Comparison of ENCODE assay signal across 17 cellular contexts in the genomic region with DNA sequence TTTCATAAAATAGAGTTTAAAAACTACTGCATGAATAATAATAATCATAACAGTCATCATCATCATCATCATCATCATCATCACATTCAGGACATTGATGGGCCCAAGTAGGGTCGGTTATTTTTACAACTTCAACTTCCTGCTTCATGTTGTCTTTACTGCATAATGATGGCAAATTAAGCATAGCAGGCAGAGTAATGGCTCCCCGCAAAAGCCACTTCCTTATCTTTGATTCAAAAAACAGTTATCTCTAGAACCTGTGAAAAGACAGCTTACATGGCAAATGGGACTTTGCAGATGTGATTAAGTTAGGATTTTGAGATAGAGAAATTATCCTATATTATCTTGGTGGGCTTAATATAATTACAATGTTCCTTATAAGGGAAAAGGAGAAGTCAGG.
"Had no signal": no experiment of that assay in that cellular context is flagged by ENCODE, and none has a peak within 500 bp of the region (broad histone marks: within the 10 kb centered on the region; RNA-seq: fewer than 3 reads in every experiment).

No MANE protein-coding gene starts in this region.

- H3K27me3 Mint-ChIP-seq: dendritic cell treated with granulocyte-macrophage colony-stimulating factor and Interleukin-4, amounts not matched to agents 40 ng/mL and 50 ng/mL, for 4 days; stimulated activated naive CD8-positive, alpha-beta T cell treated with anti-CD3 and anti-CD28 coated beads, Interleukin-15, amount 100 ng/mL, for 72 hours had no signal

- H2AFZ ChIP-seq: parathyroid adenoma had no signal

- DNase-seq: activated CD4-positive, alpha-beta T cell treated with anti-CD3 and anti-CD28 coated beads for 1 hour; activated CD4-positive, alpha-beta T cell treated with anti-CD3 and anti-CD28 coated beads, Interleukin-2, amount 50 U/mL, for 4 hours; activated effector memory CD4-positive, alpha-beta T cell treated with anti-CD3 and anti-CD28 coated beads, Interleukin-2, amount 50 U/mL, for 16 hours; activated T-cell treated with anti-CD3 and anti-CD28 coated beads, Interleukin-2, amount 50 U/mL, for 48 hours; anterior cingulate cortex; cerebellar nuclear complex; erythroblast; islet precursor cell; midbrain; stimulated activated CD4-positive, alpha-beta T cell treated with anti-CD3 and anti-CD28 coated beads, Interleukin-1b, Interleukin-23, amount 100 ng/mL, for 48 hours; stimulated activated naive CD8-positive, alpha-beta T cell treated with anti-CD3 and anti-CD28 coated beads, Interleukin-15, amount 100 ng/mL, for 72 hours; testis; upper lobe of left lung had no signal

- H3K9ac ChIP-seq: parathyroid adenoma had no signal

- H3K9me3 ChIP-seq: breast epithelium, testis, upper lobe of left lung had no signal

- ATAC-seq: stimulated activated naive CD8-positive, alpha-beta T cell treated with anti-CD3 and anti-CD28 coated beads, Interleukin-15, amount 100 ng/mL, for 72 hours had no signal

- H3K27ac ChIP-seq: breast epithelium, parathyroid adenoma, testis, upper lobe of left lung had no signal

- H3K4me3 Mint-ChIP-seq: dendritic cell treated with granulocyte-macrophage colony-stimulating factor and Interleukin-4, amounts not matched to agents 40 ng/mL and 50 ng/mL, for 4 days; stimulated activated naive CD8-positive, alpha-beta T cell treated with anti-CD3 and anti-CD28 coated beads, Interleukin-15, amount 100 ng/mL, for 72 hours had no signal

- H3K27ac Mint-ChIP-seq: dendritic cell treated with granulocyte-macrophage colony-stimulating factor and Interleukin-4, amounts not matched to agents 40 ng/mL and 50 ng/mL, for 4 days; stimulated activated naive CD8-positive, alpha-beta T cell treated with anti-CD3 and anti-CD28 coated beads, Interleukin-15, amount 100 ng/mL, for 72 hours had no signal

- H3K36me3 ChIP-seq: breast epithelium, upper lobe of left lung had no signal

- H3K4me1 ChIP-seq: breast epithelium, parathyroid adenoma, testis, upper lobe of left lung had no signal

- H3K4me1 Mint-ChIP-seq: stimulated activated naive CD8-positive, alpha-beta T cell treated with anti-CD3 and anti-CD28 coated beads, Interleukin-15, amount 100 ng/mL, for 72 hours had no signal

- H3K79me2 ChIP-seq: parathyroid adenoma had no signal

- H3K27me3 ChIP-seq: breast epithelium, testis, upper lobe of left lung had no signal

- H3K4me3 ChIP-seq: breast epithelium, lung, testis, upper lobe of left lung had no signal
